Comparison of ENCODE assay signal across 9 cellular contexts in genomic region chr4:118760493-118760892, GRCh38.
DNase-seq lines count a peak whose midpoint lies in the region; ATAC-seq and TF ChIP-seq lines count a peak whose summit lies in the region.
"Had no signal": no experiment of that assay in that cellular context is flagged by ENCODE, and none has a peak within 500 bp of the region (broad histone marks: within the 10 kb centered on the region; RNA-seq: fewer than 3 reads in every experiment).

No MANE protein-coding gene starts in this region.

- TF ChIP-seq CTCF in tibial artery (IDR thresholded peaks at IDR 0.05) = no peak

- H3K27me3 ChIP-seq in tibial artery = no peaks in the 10 kb centered on the region
- H3K27me3 ChIP-seq: dorsolateral prefrontal cortex had no signal

- no peaks in the 10 kb centered on the region for H3K9me3 ChIP-seq in tibial artery

- intact Hi-C loops in tibial artery (cut with DNase I; ENCODE audit: low total_unique reads) = no loop called here

- peak; percentile 99 for ATAC-seq in GM19351 (IDR thresholded peaks at IDR 0.05; ENCODE audit: unreplicated experiment)
- peak; percentile 96 for ATAC-seq in HG02759 (IDR thresholded peaks at IDR 0.05; ENCODE audit: unreplicated experiment)
- ATAC-seq in HG03558 (IDR thresholded peaks at IDR 0.05; ENCODE audit: extremely low read depth, unreplicated experiment) = peak; percentile 98

- H3K27ac ChIP-seq in tibial artery = peak overlapping the region; percentile 81 to 84

- H3K4me1 ChIP-seq in tibial artery = peaks cover 0 to 100% (median 76%) of the 10 kb centered on the region in 4 donors

- H3K36me3 ChIP-seq in tibial artery = peaks cover 0 to 8% (median 5%) of the 10 kb centered on the region in 3 donors

- DNase-seq in tibial artery (no peak), dedifferentiated amniotic fluid mesenchymal stem cell (ENCODE audit: extremely low spot score) (no peak), NCI-H146 (lab: John Stamatoyannopoulos, UW) (no peak), cerebellar nuclear complex (lab: John Stamatoyannopoulos, UW) (no peak)
- DNase-seq: dorsolateral prefrontal cortex, nucleus accumbens had no signal

- no peak overlapping the region for H3K4me3 ChIP-seq in tibial artery
- H3K4me3 ChIP-seq: dorsolateral prefrontal cortex had no signal
